In the genomic region with DNA sequence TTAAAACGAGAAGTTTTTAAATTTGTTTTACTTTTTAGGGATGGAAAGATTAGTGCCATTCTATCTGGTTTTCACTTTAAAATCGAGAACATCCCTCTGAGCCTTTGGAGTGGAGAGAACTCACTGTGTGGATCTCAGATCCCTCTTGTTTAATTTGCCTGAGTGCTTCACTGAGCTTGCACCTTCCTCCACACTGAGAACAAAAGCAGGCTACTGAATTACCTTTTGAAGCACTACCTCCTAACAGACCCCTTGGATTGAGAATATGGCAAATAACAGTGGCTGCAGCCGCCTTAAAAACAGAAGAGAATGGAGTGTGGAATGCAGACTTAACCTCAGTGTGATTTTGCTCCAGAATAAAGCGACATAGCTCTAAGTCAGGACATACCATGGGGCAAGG, we compare ENCODE assay signal across 16 cellular contexts.
"Had no signal": no experiment of that assay in that cellular context is flagged by ENCODE, and none has a peak within 500 bp of the region (broad histone marks: within the 10 kb centered on the region; RNA-seq: fewer than 3 reads in every experiment).

No MANE protein-coding gene starts in this region.

- H3K27me3 ChIP-seq: hepatocyte, testis, vagina had no signal

- H3K36me3 ChIP-seq: left ventricle myocardium inferior, vagina had no signal

- H3K9me3 ChIP-seq: left ventricle myocardium inferior, testis, vagina had no signal

- H3K4me2 ChIP-seq: hepatocyte had no signal

- H3K79me2 ChIP-seq: hepatocyte had no signal

- ATAC-seq: activated naive CD4-positive, alpha-beta T cell treated with anti-CD3 and anti-CD28 coated beads, Interleukin-2, amount 50 U/mL, for 72 hours; naive thymus-derived CD4-positive, alpha-beta T cell; sciatic nerve; stimulated activated naive B cell treated with anti-CD40 and anti-IgM and Interleukin-4, amounts not matched to agents 10 μg/mL and 1 μg/mL and 100 μg/mL, for 72 hours had no signal

- H3K4me1 ChIP-seq: left ventricle myocardium inferior, testis, vagina had no signal

- H2AFZ ChIP-seq: hepatocyte had no signal

- H3K4me3 ChIP-seq: hepatocyte, left ventricle myocardium inferior, testis, vagina had no signal

- DNase-seq: activated T-cell treated with anti-CD3 and anti-CD28 coated beads, Interleukin-2, amount 50 U/mL, for 1 hour; aorta; effector CD4-positive, alpha-beta T cell; erythroblast; foreskin fibroblast; glutamatergic neuron; left ventricle myocardium inferior; naive thymus-derived CD4-positive, alpha-beta T cell; stimulated activated CD4-positive, alpha-beta T cell treated with anti-CD3 and anti-CD28 coated beads, Interleukin-2, amount 100 ng/mL, for 48 hours; stimulated activated CD8-positive, alpha-beta memory T cell treated with anti-CD3 and anti-CD28 coated beads, Interleukin-4, amount 100 ng/mL, for 48 hours; stimulated activated naive B cell treated with anti-CD40 and anti-IgM and Interleukin-4, amounts not matched to agents 10 μg/mL and 1 μg/mL and 100 μg/mL, for 72 hours; testis had no signal

- H3K27ac ChIP-seq: hepatocyte, left ventricle myocardium inferior, testis, vagina had no signal
